Comparison of ENCODE assay signal across 14 cellular contexts in the genomic region with DNA sequence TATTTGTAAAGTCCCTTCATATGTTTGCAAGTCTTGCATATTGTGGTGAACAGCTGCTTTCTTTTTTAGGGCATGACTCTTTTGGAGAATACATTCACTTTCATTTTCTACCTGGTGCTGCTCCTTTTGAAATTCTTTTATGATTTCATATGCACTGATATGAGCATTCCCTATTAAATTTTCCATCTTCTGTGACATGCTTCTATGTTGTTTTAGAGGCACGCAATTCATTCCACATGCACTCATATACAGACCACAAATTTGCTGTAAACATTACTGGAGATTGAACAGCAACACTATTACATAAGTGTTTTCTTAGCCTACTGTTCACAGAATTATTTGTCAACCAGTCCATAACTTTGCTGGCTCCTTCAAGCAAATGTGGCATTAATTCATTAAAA.
DNase-seq lines count a peak whose midpoint lies in the region; ATAC-seq and TF ChIP-seq lines count a peak whose summit lies in the region.
"Had no signal": no experiment of that assay in that cellular context is flagged by ENCODE, and none has a peak within 500 bp of the region (broad histone marks: within the 10 kb centered on the region; RNA-seq: fewer than 3 reads in every experiment).

No MANE protein-coding gene starts in this region.

- POLR2A ChIA-PET in activated CD4-positive, alpha-beta memory T cell treated with anti-CD3 and anti-CD28 coated beads, Interleukin-2, amount 10 ng/mL, durations not matched to agents 7 days and 5 days (lab: Charles Lee), result no interaction called here

- CTCF ChIA-PET in activated CD4-positive, alpha-beta memory T cell treated with anti-CD3 and anti-CD28 coated beads, Interleukin-2, amount 10 ng/mL, durations not matched to agents 7 days and 5 days (lab: Charles Lee), result interaction anchor here (1.5 kb wide), 2 partner anchors 10 to 21 kb away, joined by 3 to 5 read pairs; no protein-coding TSS in a partner anchor

- H3K4me2 ChIP-seq in KMS-11, result peak overlapping the region; percentile 58; the same call in 1 of the 2 replicates

- H2AFZ ChIP-seq in KMS-11 (ENCODE audit: low read depth), result no peak overlapping the region
- H2AFZ ChIP-seq: parathyroid adenoma had no signal

- no peaks in the 10 kb centered on the region for H3K79me2 ChIP-seq in KMS-11 (ENCODE audit: insufficient read depth, low read depth)
- H3K79me2 ChIP-seq: parathyroid adenoma had no signal

- no peaks in the 10 kb centered on the region for H3K36me3 Mint-ChIP-seq in activated CD4-positive, alpha-beta memory T cell treated with anti-CD3 and anti-CD28 coated beads, Interleukin-2, amount 10 ng/mL, durations not matched to agents 7 days and 5 days (ENCODE audit: low read depth)
- H3K36me3 Mint-ChIP-seq: IgD-negative memory B cell had no signal

- no peaks in the 10 kb centered on the region for H3K27me3 Mint-ChIP-seq in activated CD4-positive, alpha-beta memory T cell treated with anti-CD3 and anti-CD28 coated beads, Interleukin-2, amount 10 ng/mL, durations not matched to agents 7 days and 5 days
- H3K27me3 Mint-ChIP-seq: IgD-negative memory B cell had no signal

- peaks cover 12% of the 10 kb centered on the region for H3K4me1 ChIP-seq in KMS-11 (ENCODE audit: low read depth, poor library complexity, severe bottlenecking)
- H3K4me1 ChIP-seq: breast epithelium, parathyroid adenoma had no signal

- no peaks in the 10 kb centered on the region for H3K27me3 ChIP-seq in KMS-11 (ENCODE audit: insufficient read depth, low read depth)
- H3K27me3 ChIP-seq: breast epithelium, transverse colon had no signal

- H3K27ac ChIP-seq in KMS-11, result no peak overlapping the region
- H3K27ac ChIP-seq: breast epithelium, parathyroid adenoma, transverse colon had no signal

- DNase-seq in EH (ENCODE audit: low read depth) (peak; percentile 4), iris pigment epithelial cell (ENCODE audit: low read depth) (peak; percentile 55), H4 (ENCODE audit: low spot score) (no peak), iPS-NIHi7 (ENCODE audit: extremely low spot score) (no peak), NCI-H1092 (lab: John Stamatoyannopoulos, UW) (no peak)
- DNase-seq in activated CD4-positive, alpha-beta memory T cell treated with anti-CD3 and anti-CD28 coated beads, Interleukin-2, amount 10 ng/mL, durations not matched to agents 7 days and 5 days, result no peak
- DNase-seq: left cardiac atrium, NCI-H524 treated with DMSO at 0.1 percent for 48 hours, transverse colon had no signal

- H3K4me3 ChIP-seq in KMS-11 (IDR thresholded peaks at IDR 0.05; ENCODE audit: insufficient read depth, low read depth, low read length), result no peak overlapping the region
- H3K4me3 ChIP-seq: breast epithelium, transverse colon had no signal

- H3K9me3 Mint-ChIP-seq in activated CD4-positive, alpha-beta memory T cell treated with anti-CD3 and anti-CD28 coated beads, Interleukin-2, amount 10 ng/mL, durations not matched to agents 7 days and 5 days, result peaks cover 4% of the 10 kb centered on the region

- no peaks in the 10 kb centered on the region for H3K36me3 ChIP-seq in KMS-11 (ENCODE audit: insufficient read depth)
- H3K36me3 ChIP-seq: breast epithelium, transverse colon had no signal

- H3K4me1 Mint-ChIP-seq in activated CD4-positive, alpha-beta memory T cell treated with anti-CD3 and anti-CD28 coated beads, Interleukin-2, amount 10 ng/mL, durations not matched to agents 7 days and 5 days, result peaks cover 12% of the 10 kb centered on the region

- no peak overlapping the region for H3K9ac ChIP-seq in KMS-11
- H3K9ac ChIP-seq: parathyroid adenoma had no signal

- H3K4me3 Mint-ChIP-seq in activated CD4-positive, alpha-beta memory T cell treated with anti-CD3 and anti-CD28 coated beads, Interleukin-2, amount 10 ng/mL, durations not matched to agents 7 days and 5 days, result no peak overlapping the region

- no peaks in the 10 kb centered on the region for H4K20me1 ChIP-seq in KMS-11 (ENCODE audit: insufficient read depth)

- peak; percentile 60 for ATAC-seq in GM19043 (IDR thresholded peaks at IDR 0.05; ENCODE audit: low read depth, unreplicated experiment)
- ATAC-seq: left cardiac atrium had no signal

- TF ChIP-seq CTCF in KMS-11 (conservative IDR thresholded peaks at IDR 0.05; ENCODE audit: low read depth, low read length), result no peak

- no peak overlapping the region for H3K27ac Mint-ChIP-seq in activated CD4-positive, alpha-beta memory T cell treated with anti-CD3 and anti-CD28 coated beads, Interleukin-2, amount 10 ng/mL, durations not matched to agents 7 days and 5 days

Comparison
In these comparisons a context has a peak if more than half of its experiments do, and no peak if none do; other contexts are left out.
1. DNase-seq: peak in EH (single experiment) and iris pigment epithelial cell (single experiment); none in H4 (single experiment), activated CD4-positive, alpha-beta memory T cell treated with anti-CD3 and anti-CD28 coated beads, Interleukin-2, amount 10 ng/mL, durations not matched to agents 7 days and 5 days (single experiment), iPS-NIHi7 (single experiment) and NCI-H1092 (single experiment).